In the genomic region with DNA sequence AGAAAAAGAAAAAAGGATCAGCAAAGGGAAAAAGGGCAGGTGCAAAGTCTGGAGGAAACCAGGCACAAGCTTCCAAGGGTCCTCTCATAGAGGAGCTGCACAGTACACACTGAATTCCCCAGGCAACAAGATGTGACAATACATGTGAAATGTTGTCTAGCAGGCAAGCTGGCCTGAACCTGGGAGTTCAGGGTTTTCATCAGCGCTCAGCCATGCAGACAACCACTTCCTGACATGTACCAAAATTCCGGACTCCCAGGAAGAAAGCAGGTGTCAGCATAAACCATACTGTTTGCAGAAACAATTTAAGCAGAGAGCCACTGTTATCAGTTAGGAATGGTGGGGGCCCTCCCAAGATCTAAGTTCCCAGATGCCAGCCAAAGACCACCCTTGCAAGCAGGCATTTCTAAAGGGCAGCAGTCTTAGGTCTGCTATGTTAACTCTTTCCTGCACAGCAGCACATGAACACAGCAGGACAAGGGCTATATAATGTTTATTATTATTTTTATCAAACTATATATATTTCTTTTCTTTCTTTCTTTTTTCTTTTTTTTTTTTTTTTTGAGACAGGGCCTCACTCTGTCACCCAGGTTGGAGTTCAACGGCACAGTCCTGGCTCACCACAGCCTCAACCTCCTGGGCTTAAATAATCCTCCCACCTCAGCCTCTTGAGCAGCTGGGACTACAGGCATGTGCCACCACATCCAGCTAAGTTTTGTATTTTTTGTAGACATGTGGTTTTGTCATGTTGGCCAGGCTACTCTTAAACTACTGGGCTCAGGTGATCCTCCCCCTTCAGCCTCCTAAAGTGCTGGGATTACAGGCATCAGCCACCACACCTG, we compare ENCODE assay signal across 9 cellular contexts. TPM values are rescaled to one million over a fixed set of nuclear protein-coding genes. Genes with fewer than 3 reads are reported as not detected.
DNase-seq lines count a peak whose midpoint lies in the region; ATAC-seq and TF ChIP-seq lines count a peak whose summit lies in the region.
"Had no signal": no experiment of that assay in that cellular context is flagged by ENCODE, and none has a peak within 500 bp of the region (broad histone marks: within the 10 kb centered on the region; RNA-seq: fewer than 3 reads in every experiment).

No MANE protein-coding gene starts in this region.

- TF ChIP-seq CTCF in osteoblast (IDR thresholded peaks at IDR 0.05; ENCODE audit: extremely low read depth, low read depth, low read length) (no peak), body of pancreas (IDR thresholded peaks at IDR 0.05) (no peak)

- DNase-seq in NCI-H2107 treated with DMSO at 0.1 percent for 48 hours (lab: John Stamatoyannopoulos, UW; ENCODE audit: unreplicated experiment): peak; percentile 73
- no peak for DNase-seq in NCI-H2107 (lab: John Stamatoyannopoulos, UW)
- peak; percentile 16 for DNase-seq in SW480 (ENCODE audit: low spot score)
- DNase-seq in osteoblast (ENCODE audit: insufficient read length, low spot score, missing footprints): peak; percentile 66
- DNase-seq in NCI-H2227 (lab: John Stamatoyannopoulos, UW; ENCODE audit: unreplicated experiment): no peak
- DNase-seq in central memory CD4-positive, alpha-beta T cell: no peak
- no peak for DNase-seq in body of pancreas

- intact Hi-C loops in body of pancreas (cut with DNase I): loop anchor here (10.0 kb wide), 1 partner anchor 55 kb away; no protein-coding TSS in a partner anchor

- no peak for TF ChIP-seq POLR2A in body of pancreas (IDR thresholded peaks at IDR 0.05)

- H3K79me2 ChIP-seq in osteoblast (ENCODE audit: insufficient read depth, low read length): no peaks in the 10 kb centered on the region

- H3K4me3 ChIP-seq in osteoblast (ENCODE audit: insufficient read depth, low read length) (no peak overlapping the region), body of pancreas (no peak overlapping the region)
- H3K4me3 ChIP-seq: dorsolateral prefrontal cortex had no signal

- H3K27me3 ChIP-seq in osteoblast (ENCODE audit: insufficient read depth, low read length) (no peaks in the 10 kb centered on the region), body of pancreas (no peaks in the 10 kb centered on the region)
- H3K27me3 ChIP-seq: dorsolateral prefrontal cortex had no signal

- peaks cover 5% of the 10 kb centered on the region for H4K20me1 ChIP-seq in osteoblast (ENCODE audit: insufficient read depth, low read length)

- whole genome bisulfite sequencing in body of pancreas, 2 donors: 64 to 76% methylated on average over 1 to 3 of the region's 3 CpGs

- no peaks in the 10 kb centered on the region for H3K4me1 ChIP-seq in osteoblast (ENCODE audit: insufficient read depth, low read length)
- no peaks in the 10 kb centered on the region for H3K4me1 ChIP-seq in body of pancreas

- H2AFZ ChIP-seq in osteoblast (ENCODE audit: low read length): no peak overlapping the region

- H3K9me3 ChIP-seq in osteoblast (ENCODE audit: low read depth, low read length): no peaks in the 10 kb centered on the region
- no peaks in the 10 kb centered on the region for H3K9me3 ChIP-seq in body of pancreas

- peaks cover 31% of the 10 kb centered on the region for H3K36me3 ChIP-seq in osteoblast (ENCODE audit: insufficient read depth, low read length)
- peaks cover 5 to 7% of the 10 kb centered on the region in 2 donors for H3K36me3 ChIP-seq in body of pancreas (replicated peaks in 1 of 2; ENCODE audit: insufficient read depth in 1 of 2, low read depth in 2 of 2)

- no peak overlapping the region for H3K4me2 ChIP-seq in osteoblast (ENCODE audit: insufficient read depth, low read length)

- H3K27ac ChIP-seq in osteoblast (ENCODE audit: low read depth, low read length) (no peak overlapping the region), body of pancreas (no peak overlapping the region)

- ATAC-seq in HG02885 (IDR thresholded peaks at IDR 0.05; ENCODE audit: poor library complexity, unreplicated experiment) (peak; percentile 92), body of pancreas (no peak)

RNA-seq across cellular contexts. Expression of a gene that starts 10.1 kb away (rescaled TPM):
- total RNA-seq in osteoblast: 73.5 and 81.3 TPM in 2 replicates
- total RNA-seq in body of pancreas: 10 to 100 TPM; 23.1 to 26.0 TPM

RNA-seq across cellular contexts. Expression of a gene that starts 12.5 kb away (rescaled TPM):
- 46.0 and 48.9 TPM in 2 replicates for total RNA-seq in osteoblast
- 10 to 100 TPM in 1 of 2 donors, not detected in 1; 33.5 TPM for total RNA-seq in body of pancreas

RNA-seq across cellular contexts. Expression of a gene that starts 26.4 kb away (rescaled TPM):
- total RNA-seq in osteoblast (4.0 and 4.1 TPM in 2 replicates), body of pancreas (not detected)

RNA-seq across cellular contexts. Expression of a gene that starts 39.4 kb away (rescaled TPM):
- total RNA-seq in osteoblast (not detected in 2 replicates), body of pancreas (not detected)

Comparison
In these comparisons a context has a peak if more than half of its experiments do, and no peak if none do; other contexts are left out.
1. DNase-seq: peak in NCI-H2107 treated with DMSO at 0.1 percent for 48 hours (single experiment), SW480 (single experiment) and osteoblast (single experiment); none in NCI-H2107 (single experiment), NCI-H2227 (single experiment), central memory CD4-positive, alpha-beta T cell (single experiment) and body of pancreas (0 of 4).